Comparison of ENCODE assay signal across 24 cellular contexts in genomic region chr7:38147005-38147404, GRCh38. TPM values are rescaled to one million over a fixed set of nuclear protein-coding genes. Genes with fewer than 3 reads are reported as not detected.
DNase-seq lines count a peak whose midpoint lies in the region; ATAC-seq, FAIRE-seq and TF ChIP-seq lines count a peak whose summit lies in the region.
"Had no signal": no experiment of that assay in that cellular context is flagged by ENCODE, and none has a peak within 500 bp of the region (broad histone marks: within the 10 kb centered on the region; RNA-seq: fewer than 3 reads in every experiment).

No MANE protein-coding gene starts in this region.

- no peak overlapping the region for H3K4me3 Mint-ChIP-seq in immature natural killer cell
- H3K4me3 Mint-ChIP-seq: activated B cell treated with CpG ODN at 0.5 μM for 24 hours; activated T-cell treated with anti-CD3 and anti-CD28 coated beads, Interleukin-2, amount 50 U/mL, for 4 hours; CD4-positive, alpha-beta T cell had no signal

- H3K23ac ChIP-seq in mesendoderm (ENCODE audit: low read length): no peak overlapping the region

- H3K27ac ChIP-seq in K562 (ENCODE audit: extremely low read depth, low read depth, low read length): no peak overlapping the region
- no peak overlapping the region for H3K27ac ChIP-seq in mesendoderm (ENCODE audit: low read depth, low read length)
- H3K27ac ChIP-seq: HL-60, skin epidermis, tibial nerve had no signal

- FAIRE-seq in K562 (lab: Jason Lieb, UNC): no peak

- no peak overlapping the region for H3K4ac ChIP-seq in mesendoderm (ENCODE audit: low read depth, low read length)

- ATAC-seq in GM18498 (IDR thresholded peaks at IDR 0.05; ENCODE audit: unreplicated experiment) (peak; percentile 42), HG02798 (IDR thresholded peaks at IDR 0.05; ENCODE audit: poor library complexity, unreplicated experiment) (peak; percentile 43), K562 (peak; percentile 42; the same call in 1 of the 3 replicates), left cardiac atrium (no peak), GM21717 (IDR thresholded peaks at IDR 0.05; ENCODE audit: unreplicated experiment) (no peak)
- ATAC-seq: activated T-cell treated with anti-CD3 and anti-CD28 coated beads, Interleukin-2, amount 50 U/mL, for 4 hours; left colon had no signal

- no peaks in the 10 kb centered on the region for H3K9me3 ChIP-seq in K562 (replicated peaks; ENCODE audit: control insufficient read depth, insufficient read depth, low read depth, low read length)
- H3K9me3 ChIP-seq: MG63, tibial nerve had no signal

- no peak overlapping the region for H3K4me3 ChIP-seq in K562
- H3K4me3 ChIP-seq in mesendoderm (ENCODE audit: low read length): no peak overlapping the region
- H3K4me3 ChIP-seq: MG63, skin epidermis, tibial nerve had no signal

- no peak for TF ChIP-seq POLR2A in K562 (conservative IDR thresholded peaks at IDR 0.05)

- H4K20me1 ChIP-seq in K562 (replicated peaks; ENCODE audit: control insufficient read depth, insufficient read depth, low read length): no peaks in the 10 kb centered on the region

- H3K4me1 ChIP-seq in K562 (replicated peaks in 1 of 2; ENCODE audit: control insufficient read depth in 2 of 2, insufficient read depth in 2 of 2, low read length in 2 of 2) (no peaks in the 10 kb centered on the region), mesendoderm (ENCODE audit: control insufficient read depth, low read depth, low read length) (no peaks in the 10 kb centered on the region)
- H3K4me1 ChIP-seq: tibial nerve had no signal

- no TSS peak for BruUV-seq in K562 (replicated peaks; lab: Mats Ljungman, UMichigan)

- no peak for TF ChIP-seq EP300 in K562 (IDR thresholded peaks at IDR 0.05; ENCODE audit: low read length)

- H3K9me3 Mint-ChIP-seq in immature natural killer cell: no peaks in the 10 kb centered on the region
- H3K9me3 Mint-ChIP-seq: activated B cell treated with CpG ODN at 0.5 μM for 24 hours; activated T-cell treated with anti-CD3 and anti-CD28 coated beads, Interleukin-2, amount 50 U/mL, for 4 hours; CD4-positive, alpha-beta T cell had no signal

- H3K36me3 ChIP-seq in K562 (ENCODE audit: control insufficient read depth, insufficient read depth, low read length): no peaks in the 10 kb centered on the region
- no peaks in the 10 kb centered on the region for H3K36me3 ChIP-seq in mesendoderm (ENCODE audit: control insufficient read depth, insufficient read depth, low read length)
- H3K36me3 ChIP-seq: MG63, tibial nerve had no signal

- in situ Hi-C loops in K562 (cut with MboI): no loop called here

- H3K9me1 ChIP-seq in K562 (ENCODE audit: control insufficient read depth, insufficient read depth, low read length): no peaks in the 10 kb centered on the region

- H3K9ac ChIP-seq in K562 (ENCODE audit: insufficient read depth in 1 of 2, low read depth in 2 of 2, low read length in 2 of 2) (no peak overlapping the region), mesendoderm (ENCODE audit: low read length) (no peak overlapping the region)

- intact Hi-C loops in K562 (cut with micrococcal nuclease): no loop called here
- intact Hi-C loops in left cardiac atrium (cut with DNase I): no loop called here

- no peak overlapping the region for H2BK120ac ChIP-seq in mesendoderm (ENCODE audit: low read depth, low read length)

- no peak overlapping the region for H4K8ac ChIP-seq in mesendoderm (ENCODE audit: low read depth, low read length)

- H3K56ac ChIP-seq in mesendoderm (ENCODE audit: low read length): no peak overlapping the region

- no peaks in the 10 kb centered on the region for H3K79me1 ChIP-seq in mesendoderm (ENCODE audit: low read length)

- no peak overlapping the region for H3K27ac Mint-ChIP-seq in immature natural killer cell
- H3K27ac Mint-ChIP-seq: activated B cell treated with CpG ODN at 0.5 μM for 24 hours; CD4-positive, alpha-beta T cell had no signal

- TF ChIP-seq RAD21 in K562 (CRISPR knock-in tag; conservative IDR thresholded peaks at IDR 0.05 in 1 of 2, IDR thresholded peaks at IDR 0.05 in 1 of 2): no peak

- WGBS in K562 (ENCODE audit: insufficient coverage, low coverage, missing lambda C conversion rate): 6% methylated on average over 2 of the region's 2 CpGs
- WGBS in mesendoderm (ENCODE audit: extremely low coverage, insufficient coverage, low lambda C conversion rate): no CpG with 5 or more reads among the region's 2 CpGs

- no peak for TF ChIP-seq CTCF in K562 (IDR thresholded peaks at IDR 0.05 in 2 of 3, conservative IDR thresholded peaks at IDR 0.05 in 1 of 3; ENCODE audit: insufficient read depth in 2 of 3, low read depth in 1 of 3, low read length in 3 of 3)

- CTCF ChIA-PET in K562 (lab: Yijun Ruan, JAX; ENCODE audit: low intra/inter-chr PET ratio): no interaction called here

- no peak overlapping the region for H3K18ac ChIP-seq in mesendoderm (ENCODE audit: low read length)

- H2BK15ac ChIP-seq in mesendoderm (replicated peaks; ENCODE audit: low read depth): no peak overlapping the region

- H3K4me1 Mint-ChIP-seq in immature natural killer cell: no peaks in the 10 kb centered on the region

- 0 out of 5 replicates have a peak, but pooled peaks cover 0 to 6% of the 10 kb centered on the region in 2 experiments for H3K27me3 ChIP-seq in K562 (ENCODE audit: control insufficient read depth in 2 of 2, insufficient read depth in 2 of 2, low read length in 2 of 2)
- H3K27me3 ChIP-seq in mesendoderm (ENCODE audit: insufficient read depth, low read length, poor library complexity): no peaks in the 10 kb centered on the region
- H3K27me3 ChIP-seq: MG63, tibial nerve had no signal

- no peak overlapping the region for H2BK5ac ChIP-seq in mesendoderm (ENCODE audit: low read length)

- H2AK5ac ChIP-seq in mesendoderm (ENCODE audit: low read length): no peak overlapping the region

- peaks cover 3 to 11% (median 4%) of the 10 kb centered on the region in 3 donors for H3K27me3 Mint-ChIP-seq in immature natural killer cell (ENCODE audit: low read depth in 3 of 3)
- H3K27me3 Mint-ChIP-seq: CD4-positive, alpha-beta T cell had no signal

- DNase-seq in K562 (ENCODE audit: extremely low read depth in 1 of 4, low spot score in 3 of 4): no peak
- peak; percentile 27 for DNase-seq in mesendoderm
- no peak for DNase-seq in immature natural killer cell
- no peak for DNase-seq in left cardiac atrium
- DNase-seq: activated B cell treated with CpG ODN at 0.5 μM for 24 hours; activated naive CD4-positive, alpha-beta T cell treated with anti-CD3 and anti-CD28 coated beads, Interleukin-2, amount 50 U/mL, for 16 hours; activated T-cell treated with anti-CD3 and anti-CD28 coated beads, Interleukin-2, amount 50 U/mL, for 4 hours; anterior cingulate cortex; CD4-positive, alpha-beta T cell; central memory CD4-positive, alpha-beta T cell; DMS79; left colon; MG63; NCI-H1694; NCI-H446; stimulated activated CD4-positive, alpha-beta T cell treated with anti-CD3 and anti-CD28 coated beads, Interleukin-2, amount 100 ng/mL, for 24 hours; stimulated activated naive CD4-positive, alpha-beta T cell; T-helper 9 cell had no signal

- H3K79me2 ChIP-seq in K562 (ENCODE audit: control insufficient read depth, insufficient read depth, low read length): no peaks in the 10 kb centered on the region
- no peaks in the 10 kb centered on the region for H3K79me2 ChIP-seq in mesendoderm (ENCODE audit: control insufficient read depth, insufficient read depth, low read length)

- no peak overlapping the region for H4K5ac ChIP-seq in mesendoderm (ENCODE audit: low read length)

- no peak overlapping the region for H2AFZ ChIP-seq in K562 (ENCODE audit: low read depth, low read length)

- POLR2A ChIA-PET in K562 (lab: Yijun Ruan, JAX): interaction anchor here (0.7 kb wide), 1 partner anchor 19 kb away, joined by 3 read pairs; no protein-coding TSS in a partner anchor

- H3K36me3 Mint-ChIP-seq in immature natural killer cell: peaks cover 0 to 6% (median 0%) of the 10 kb centered on the region in 3 donors

- H3K4me2 ChIP-seq in K562 (ENCODE audit: insufficient read depth, low read length) (no peak overlapping the region), mesendoderm (ENCODE audit: low read length) (no peak overlapping the region)

TF ChIP-seq in K562, 482 proteins besides CTCF, POLR2A, EP300 and RAD21 (continues in another document):
- TF ChIP-seq NFE2 (IDR thresholded peaks at IDR 0.05; ENCODE audit: low read depth) (0 out of 2 replicates have a peak, but pooled peaks have one; percentile 30), RFX1 (IDR thresholded peaks at IDR 0.05) (peak; percentile 43; the same call in 1 of the 2 replicates), ZNF277 (CRISPR knock-in tag; IDR thresholded peaks at IDR 0.05; ENCODE audit: borderline replicate concordance) (no peak)

RNA-seq across cellular contexts. Expression of gene STARD3NL, which starts 31.0 kb away (rescaled TPM):
- total RNA-seq in K562 (2011; cell fraction: chromatin; rRNA removed; ENCODE audit: low replicate concordance): 16.8 and 25.1 TPM in 2 replicates
- total RNA-seq in K562 (2011; cell fraction: nucleolus; rRNA removed): 19.8 and 22.5 TPM in 2 replicates
- total RNA-seq in K562 (2011; cell fraction: nucleoplasm; rRNA removed): 30.4 and 45.0 TPM in 2 replicates
- total RNA-seq in K562 (2014; rRNA removed) (44.8 and 44.9 TPM in 2 replicates), K562 (2014; rRNA removed; fragmentation: Illumina TruSeq; extraction: Trizol) (64.4 and 74.5 TPM in 2 replicates), K562 (2015; rRNA removed; fragmentation: Illumina TruSeq; extraction: Trizol) (54.4 and 56.9 TPM in 2 replicates), K562 (2021) (42.2 and 43.4 TPM in 2 replicates), left cardiac atrium (10 to 100 TPM; 31.8 to 34.8 TPM)
- polyA plus RNA-seq in K562 (2011; rRNA removed) (60.7 and 77.4 TPM in 2 replicates), K562 (2014; fragmentation: Illumina TruSeq; extraction: Trizol) (50.8 and 53.5 TPM in 2 replicates), K562 (2014; fragmentation: Nextera tagmentation; extraction: Ambion mirVana) (10 to 100 TPM; 79.6 to 90.0 TPM), K562 (2014; rRNA removed) (52.9 and 57.6 TPM in 2 replicates), immature natural killer cell (100 to 1,000 TPM in 2 of 3 donors, 10 to 100 TPM in 1; 94.8 to 121 (median 113) TPM)
- 18.7 and 41.1 TPM in 2 replicates for polyA plus RNA-seq in K562 (2011; cell fraction: cytosol; rRNA removed)
- polyA plus RNA-seq in K562 (2011; cell fraction: nucleus; rRNA removed): 14.4 and 34.3 TPM in 2 replicates
- polyA plus RNA-seq in K562 (2012): 38.4 and 42.2 TPM in 2 replicates
- polyA minus RNA-seq in K562 (2011; rRNA and poly(A)+ RNA removed): 37.0 and 57.7 TPM in 2 replicates
- 14.0 and 14.7 TPM in 2 replicates for polyA minus RNA-seq in K562 (2011; cell fraction: cytosol; rRNA and poly(A)+ RNA removed)
- 11.0 and 27.9 TPM in 2 replicates for polyA minus RNA-seq in K562 (2011; cell fraction: nucleus; rRNA and poly(A)+ RNA removed)
- 33.4 TPM for polyA plus RNA-seq in mesendoderm (2013, experiment 1 of 2)
- 35.9 TPM for polyA plus RNA-seq in mesendoderm (2013, experiment 2 of 2)

Comparison
In these comparisons a context has a peak if more than half of its experiments do, and no peak if none do; other contexts are left out.
1. ATAC-seq: peak in GM18498 (single experiment), HG02798 (single experiment) and K562 (single experiment); none in left cardiac atrium (0 of 2) and GM21717 (single experiment).